In the genomic region with DNA sequence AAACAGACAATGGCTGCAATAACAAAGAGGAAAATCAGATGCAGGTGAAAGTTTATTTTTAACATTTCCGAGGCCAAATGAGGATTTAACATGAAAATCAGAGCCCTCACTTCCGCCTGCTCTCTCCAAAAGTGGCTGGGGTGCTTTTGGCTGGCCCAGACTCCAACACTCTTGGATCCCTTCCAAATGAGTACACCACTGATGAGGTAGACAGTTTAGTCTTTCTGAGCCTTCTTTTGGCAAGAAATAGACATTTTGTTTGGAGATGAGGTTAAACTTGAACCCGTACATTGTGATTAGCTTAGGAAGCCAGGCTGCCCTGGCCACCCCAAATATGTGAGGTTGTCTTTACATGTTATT, we compare ENCODE assay signal across 15 cellular contexts. TPM values are rescaled to one million over a fixed set of nuclear protein-coding genes. Genes with fewer than 3 reads are reported as not detected.
DNase-seq lines count a peak whose midpoint lies in the region; TF ChIP-seq lines count a peak whose summit lies in the region.
"Had no signal": no experiment of that assay in that cellular context is flagged by ENCODE, and none has a peak within 500 bp of the region (broad histone marks: within the 10 kb centered on the region; RNA-seq: fewer than 3 reads in every experiment).

No MANE protein-coding gene starts in this region.

- TF ChIP-seq CTCF in GM12865 (IDR thresholded peaks at IDR 0.05; ENCODE audit: insufficient read depth, low read depth, low read length, missing control alignments) = no peak
- no peak for TF ChIP-seq CTCF in choroid plexus epithelial cell (conservative IDR thresholded peaks at IDR 0.05; ENCODE audit: low read depth, low read length)

- H3K4me3 ChIP-seq in GM12865 (ENCODE audit: low read depth, low read length) (no peak overlapping the region), choroid plexus epithelial cell (ENCODE audit: low read depth, low read length) (no peak overlapping the region)
- H3K4me3 ChIP-seq: A549 had no signal

- DNase-seq in NCI-H2196 (lab: John Stamatoyannopoulos, UW; ENCODE audit: unreplicated experiment) (peak; percentile 42), NCI-H2196 treated with DMSO at 0.1 percent for 48 hours (lab: John Stamatoyannopoulos, UW; ENCODE audit: unreplicated experiment) (no peak), GM12865 (ENCODE audit: low read depth) (peak; percentile 27), NCI-H345 (lab: John Stamatoyannopoulos, UW) (peak; percentile 30), choroid plexus epithelial cell (ENCODE audit: low read depth) (peak; percentile 31), HuH-7 (ENCODE audit: low spot score) (no peak), kidney tubule cell (ENCODE audit: low spot score) (no peak), mucosa of gallbladder (ENCODE audit: low spot score) (no peak)
- DNase-seq: COR-L47, DMS53, KG1, NCI-H1930, NCI-H526 treated with DMSO at 0.1 percent for 48 hours, SW 1271 had no signal

RNA-seq across cellular contexts. Expression of gene TRA2B, which starts 51.0 kb away (rescaled TPM):
- 79.8 TPM for total RNA-seq in mucosa of gallbladder

Comparison
In these comparisons a context has a peak if more than half of its experiments do, and no peak if none do; other contexts are left out.
1. DNase-seq: peak in NCI-H2196 (single experiment), GM12865 (single experiment), NCI-H345 (single experiment) and choroid plexus epithelial cell (single experiment); none in NCI-H2196 treated with DMSO at 0.1 percent for 48 hours (single experiment), HuH-7 (single experiment), kidney tubule cell (single experiment) and mucosa of gallbladder (single experiment).